Comparison of ENCODE assay signal across 1 cellular context in the genomic region with DNA sequence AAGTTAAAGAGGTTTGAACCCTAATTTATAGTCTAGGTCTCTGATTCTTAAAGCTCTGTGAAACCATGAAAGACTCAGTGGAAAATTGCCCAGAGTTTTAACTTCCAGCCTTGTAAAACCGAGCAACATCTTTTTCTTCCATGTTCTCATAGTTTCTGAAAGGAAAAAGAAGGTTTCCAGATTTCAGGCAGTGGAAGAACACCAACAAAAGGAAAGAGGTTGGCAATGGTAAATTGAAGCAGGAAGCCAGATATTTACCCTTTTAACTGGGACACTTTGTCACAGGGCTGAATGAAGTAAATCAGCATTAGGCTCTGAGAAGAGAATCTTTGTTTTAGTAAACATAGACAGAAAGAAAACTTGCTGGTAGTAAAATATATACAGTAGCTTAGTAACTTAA.
TF ChIP-seq lines count a peak whose summit lies in the region.

No MANE protein-coding gene starts in this region.

TF ChIP-seq in H1, 55 proteins besides CTCF, POLR2A, EP300 and RAD21 (continued from another document):
- TF ChIP-seq, protein P1, sequence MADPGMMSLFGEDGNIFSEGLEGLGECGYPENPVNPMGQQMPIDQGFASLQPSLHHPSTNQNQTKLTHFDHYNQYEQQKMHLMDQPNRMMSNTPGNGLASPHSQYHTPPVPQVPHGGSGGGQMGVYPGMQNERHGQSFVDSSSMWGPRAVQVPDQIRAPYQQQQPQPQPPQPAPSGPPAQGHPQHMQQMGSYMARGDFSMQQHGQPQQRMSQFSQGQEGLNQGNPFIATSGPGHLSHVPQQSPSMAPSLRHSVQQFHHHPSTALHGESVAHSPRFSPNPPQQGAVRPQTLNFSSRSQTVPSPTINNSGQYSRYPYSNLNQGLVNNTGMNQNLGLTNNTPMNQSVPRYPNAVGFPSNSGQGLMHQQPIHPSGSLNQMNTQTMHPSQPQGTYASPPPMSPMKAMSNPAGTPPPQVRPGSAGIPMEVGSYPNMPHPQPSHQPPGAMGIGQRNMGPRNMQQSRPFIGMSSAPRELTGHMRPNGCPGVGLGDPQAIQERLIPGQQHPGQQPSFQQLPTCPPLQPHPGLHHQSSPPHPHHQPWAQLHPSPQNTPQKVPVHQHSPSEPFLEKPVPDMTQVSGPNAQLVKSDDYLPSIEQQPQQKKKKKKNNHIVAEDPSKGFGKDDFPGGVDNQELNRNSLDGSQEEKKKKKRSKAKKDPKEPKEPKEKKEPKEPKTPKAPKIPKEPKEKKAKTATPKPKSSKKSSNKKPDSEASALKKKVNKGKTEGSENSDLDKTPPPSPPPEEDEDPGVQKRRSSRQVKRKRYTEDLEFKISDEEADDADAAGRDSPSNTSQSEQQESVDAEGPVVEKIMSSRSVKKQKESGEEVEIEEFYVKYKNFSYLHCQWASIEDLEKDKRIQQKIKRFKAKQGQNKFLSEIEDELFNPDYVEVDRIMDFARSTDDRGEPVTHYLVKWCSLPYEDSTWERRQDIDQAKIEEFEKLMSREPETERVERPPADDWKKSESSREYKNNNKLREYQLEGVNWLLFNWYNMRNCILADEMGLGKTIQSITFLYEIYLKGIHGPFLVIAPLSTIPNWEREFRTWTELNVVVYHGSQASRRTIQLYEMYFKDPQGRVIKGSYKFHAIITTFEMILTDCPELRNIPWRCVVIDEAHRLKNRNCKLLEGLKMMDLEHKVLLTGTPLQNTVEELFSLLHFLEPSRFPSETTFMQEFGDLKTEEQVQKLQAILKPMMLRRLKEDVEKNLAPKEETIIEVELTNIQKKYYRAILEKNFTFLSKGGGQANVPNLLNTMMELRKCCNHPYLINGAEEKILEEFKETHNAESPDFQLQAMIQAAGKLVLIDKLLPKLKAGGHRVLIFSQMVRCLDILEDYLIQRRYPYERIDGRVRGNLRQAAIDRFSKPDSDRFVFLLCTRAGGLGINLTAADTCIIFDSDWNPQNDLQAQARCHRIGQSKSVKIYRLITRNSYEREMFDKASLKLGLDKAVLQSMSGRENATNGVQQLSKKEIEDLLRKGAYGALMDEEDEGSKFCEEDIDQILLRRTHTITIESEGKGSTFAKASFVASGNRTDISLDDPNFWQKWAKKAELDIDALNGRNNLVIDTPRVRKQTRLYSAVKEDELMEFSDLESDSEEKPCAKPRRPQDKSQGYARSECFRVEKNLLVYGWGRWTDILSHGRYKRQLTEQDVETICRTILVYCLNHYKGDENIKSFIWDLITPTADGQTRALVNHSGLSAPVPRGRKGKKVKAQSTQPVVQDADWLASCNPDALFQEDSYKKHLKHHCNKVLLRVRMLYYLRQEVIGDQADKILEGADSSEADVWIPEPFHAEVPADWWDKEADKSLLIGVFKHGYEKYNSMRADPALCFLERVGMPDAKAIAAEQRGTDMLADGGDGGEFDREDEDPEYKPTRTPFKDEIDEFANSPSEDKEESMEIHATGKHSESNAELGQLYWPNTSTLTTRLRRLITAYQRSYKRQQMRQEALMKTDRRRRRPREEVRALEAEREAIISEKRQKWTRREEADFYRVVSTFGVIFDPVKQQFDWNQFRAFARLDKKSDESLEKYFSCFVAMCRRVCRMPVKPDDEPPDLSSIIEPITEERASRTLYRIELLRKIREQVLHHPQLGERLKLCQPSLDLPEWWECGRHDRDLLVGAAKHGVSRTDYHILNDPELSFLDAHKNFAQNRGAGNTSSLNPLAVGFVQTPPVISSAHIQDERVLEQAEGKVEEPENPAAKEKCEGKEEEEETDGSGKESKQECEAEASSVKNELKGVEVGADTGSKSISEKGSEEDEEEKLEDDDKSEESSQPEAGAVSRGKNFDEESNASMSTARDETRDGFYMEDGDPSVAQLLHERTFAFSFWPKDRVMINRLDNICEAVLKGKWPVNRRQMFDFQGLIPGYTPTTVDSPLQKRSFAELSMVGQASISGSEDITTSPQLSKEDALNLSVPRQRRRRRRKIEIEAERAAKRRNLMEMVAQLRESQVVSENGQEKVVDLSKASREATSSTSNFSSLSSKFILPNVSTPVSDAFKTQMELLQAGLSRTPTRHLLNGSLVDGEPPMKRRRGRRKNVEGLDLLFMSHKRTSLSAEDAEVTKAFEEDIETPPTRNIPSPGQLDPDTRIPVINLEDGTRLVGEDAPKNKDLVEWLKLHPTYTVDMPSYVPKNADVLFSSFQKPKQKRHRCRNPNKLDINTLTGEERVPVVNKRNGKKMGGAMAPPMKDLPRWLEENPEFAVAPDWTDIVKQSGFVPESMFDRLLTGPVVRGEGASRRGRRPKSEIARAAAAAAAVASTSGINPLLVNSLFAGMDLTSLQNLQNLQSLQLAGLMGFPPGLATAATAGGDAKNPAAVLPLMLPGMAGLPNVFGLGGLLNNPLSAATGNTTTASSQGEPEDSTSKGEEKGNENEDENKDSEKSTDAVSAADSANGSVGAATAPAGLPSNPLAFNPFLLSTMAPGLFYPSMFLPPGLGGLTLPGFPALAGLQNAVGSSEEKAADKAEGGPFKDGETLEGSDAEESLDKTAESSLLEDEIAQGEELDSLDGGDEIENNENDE (IDR thresholded peaks at IDR 0.05; ENCODE audit: insufficient replicate concordance, low read length): no peak
- TF ChIP-seq JUND (IDR thresholded peaks at IDR 0.05; ENCODE audit: low read length) (no peak), SIN3A (conservative IDR thresholded peaks at IDR 0.05 in 1 of 2, IDR thresholded peaks at IDR 0.05 in 1 of 2; ENCODE audit: low read depth in 1 of 2, low read length in 2 of 2) (no peak), TCF12 (IDR thresholded peaks at IDR 0.05; ENCODE audit: low read depth, low read length) (no peak), SIX5 (IDR thresholded peaks at IDR 0.05; ENCODE audit: low read depth, low read length) (no peak), JUN (IDR thresholded peaks at IDR 0.05; ENCODE audit: low read depth, low read length) (no peak)
